ENCODE assay signal across 14 cellular contexts in the genomic region with DNA sequence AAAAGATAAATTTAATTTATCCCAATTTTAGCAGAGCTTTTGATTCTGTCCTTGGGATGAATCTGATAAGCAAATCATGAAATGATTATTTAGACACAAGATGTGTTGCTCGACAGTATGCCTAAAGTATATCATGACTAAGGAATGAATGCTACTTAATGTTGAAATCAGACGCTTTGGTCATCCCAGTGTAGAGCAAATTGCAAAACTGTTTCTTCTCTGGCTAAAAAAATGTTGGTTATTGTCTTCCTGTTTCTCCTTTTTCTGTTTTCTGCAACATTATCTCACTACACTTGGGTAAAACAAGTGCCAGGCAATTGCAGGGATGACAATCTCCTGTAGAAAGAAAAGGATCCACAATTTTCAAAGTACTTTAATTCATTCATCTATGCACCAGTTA.
A peak's percentile ranks its signal among the peaks of the same experiment; 100 is the strongest.
DNase-seq lines count a peak whose midpoint lies in the region; FAIRE-seq and TF ChIP-seq lines count a peak whose summit lies in the region.
"Had no signal": no experiment of that assay in that cellular context is flagged by ENCODE, and none has a peak within 500 bp of the region (broad histone marks: within the 10 kb centered on the region; RNA-seq: fewer than 3 reads in every experiment).

No MANE protein-coding gene starts in this region.

- 0% methylated on average over 2 of the region's 2 CpGs for WGBS in GM23248 (ENCODE audit: low coverage in 1 of 2, low lambda C conversion rate in 2 of 2, missing lambda C conversion rate in 2 of 2), 2 experiments

- H3K27me3 ChIP-seq in ACC112 (ENCODE audit: insufficient read depth, low read length) (no peaks in the 10 kb centered on the region), GM23248 (replicated peaks; ENCODE audit: insufficient read depth) (no peaks in the 10 kb centered on the region), keratinocyte (ENCODE audit: control insufficient read depth, extremely low read depth, insufficient read depth, low read length) (no peaks in the 10 kb centered on the region)
- H3K27me3 ChIP-seq: gastroesophageal sphincter had no signal

- H3K4me3 ChIP-seq in ACC112 (ENCODE audit: low read depth, low read length) (no peak overlapping the region; the same call in 1 of the 2 replicates), GM23248 (peak overlapping the region; percentile 16; the same call in 1 of the 2 replicates), keratinocyte (ENCODE audit: control insufficient read depth in 2 of 3, extremely low read depth in 1 of 3, insufficient read depth in 2 of 3, low read depth in 1 of 3, low read length in 3 of 3) (no peak overlapping the region)
- H3K4me3 ChIP-seq: gastroesophageal sphincter had no signal

- FAIRE-seq in keratinocyte (lab: Jason Lieb, UNC) (no peak), frontal cortex (lab: Jason Lieb, UNC) (no peak), urothelium cell line (lab: Jason Lieb, UNC) (no peak)

- TF ChIP-seq CTCF in keratinocyte (optimal IDR thresholded peaks at IDR 0.05 in 1 of 3, IDR thresholded peaks at IDR 0.05 in 1 of 3, conservative IDR thresholded peaks at IDR 0.05 in 1 of 3; ENCODE audit: extremely low read depth in 1 of 3, insufficient read depth in 2 of 3, low read length in 3 of 3): no peak

- H3F3A ChIP-seq in GM23248 (ENCODE audit: insufficient read depth): peaks cover 78% of the 10 kb centered on the region

- H2AFZ ChIP-seq in ACC112 (ENCODE audit: low read length, unreplicated experiment): no peak overlapping the region
- H2AFZ ChIP-seq in GM23248: no peak overlapping the region
- no peak overlapping the region for H2AFZ ChIP-seq in keratinocyte (ENCODE audit: control insufficient read depth, low read length)
- H2AFZ ChIP-seq: parathyroid adenoma had no signal

- peaks cover 27% of the 10 kb centered on the region for H3K79me2 ChIP-seq in ACC112 (ENCODE audit: control insufficient read depth, insufficient read depth, low read length, unreplicated experiment)
- H3K79me2 ChIP-seq in GM23248 (ENCODE audit: insufficient read depth): peaks cover 26% of the 10 kb centered on the region
- H3K79me2 ChIP-seq in keratinocyte (ENCODE audit: control insufficient read depth, insufficient read depth, low read length): peaks cover 2% of the 10 kb centered on the region
- H3K79me2 ChIP-seq: parathyroid adenoma had no signal

- no peaks in the 10 kb centered on the region for H4K20me1 ChIP-seq in GM23248 (ENCODE audit: insufficient read depth)
- H4K20me1 ChIP-seq in keratinocyte (ENCODE audit: control insufficient read depth, extremely low read depth, insufficient read depth, low read length): no peaks in the 10 kb centered on the region

- no peak for TF ChIP-seq POLR2A in erythroblast (IDR thresholded peaks at IDR 0.05; ENCODE audit: low read length)

- peak overlapping the region; percentile 91 for H3K27ac ChIP-seq in ACC112 (ENCODE audit: low read depth, low read length)
- peak overlapping the region; percentile 74 for H3K27ac ChIP-seq in GM23248
- H3K27ac ChIP-seq in keratinocyte (ENCODE audit: control insufficient read depth, insufficient read depth, low read length): no peak overlapping the region
- H3K27ac ChIP-seq: gastroesophageal sphincter, parathyroid adenoma, VCaP had no signal

- dilution Hi-C loops in keratinocyte (cut with MboI; ENCODE audit: extremely low pct_ligation_motif_present, low sequenced_read_pairs): no loop called here

- in situ Hi-C loops in GM23248 (cut with MboI): no loop called here

- DNase-seq in GM23248 (peak; percentile 91), SKM-1 treated with dmso at 0.1 percent for 144 hours (lab: John Stamatoyannopoulos, UW; ENCODE audit: unreplicated experiment) (peak; percentile 82), keratinocyte (ENCODE audit: low read depth, low spot score) (no peak), frontal cortex (ENCODE audit: low spot score in 2 of 2) (no peak), urothelium cell line (ENCODE audit: low spot score) (no peak), erythroblast (lab: John Stamatoyannopoulos, UW) (no peak), amniotic stem cell (lab: John Stamatoyannopoulos, UW) (no peak)
- DNase-seq: C1 segment of cervical spinal cord; NCI-H2107; stimulated activated CD4-positive, alpha-beta T cell treated with anti-CD3 and anti-CD28 coated beads, Interleukin-4, amount 100 ng/mL, for 4 hours had no signal

- H3K9ac ChIP-seq in GM23248 (0 out of 2 replicates have a peak overlapping the region, but pooled peaks have one; percentile 1), keratinocyte (ENCODE audit: control insufficient read depth, extremely low read depth, insufficient read depth, low read length) (no peak overlapping the region)
- H3K9ac ChIP-seq: parathyroid adenoma had no signal

- H3K36me3 ChIP-seq in ACC112 (ENCODE audit: insufficient read depth, low read length) (peaks cover 5% of the 10 kb centered on the region), GM23248 (ENCODE audit: low read depth) (no peaks in the 10 kb centered on the region), keratinocyte (ENCODE audit: control insufficient read depth in 2 of 2, extremely low read depth in 1 of 2, insufficient read depth in 2 of 2, low read length in 2 of 2) (no peaks in the 10 kb centered on the region)
- H3K36me3 ChIP-seq: gastroesophageal sphincter had no signal

- H3K9me1 ChIP-seq in keratinocyte (ENCODE audit: control insufficient read depth, extremely low read depth, insufficient read depth, low read length): no peaks in the 10 kb centered on the region

- H3K9me2 ChIP-seq in GM23248 (ENCODE audit: insufficient read depth): no peaks in the 10 kb centered on the region

- H3K4me2 ChIP-seq in GM23248 (ENCODE audit: unreplicated experiment): peak overlapping the region; percentile 66
- peak overlapping the region; percentile 14 for H3K4me2 ChIP-seq in keratinocyte (ENCODE audit: control insufficient read depth, extremely low read depth, insufficient read depth, low read depth, low read length)

- no peaks in the 10 kb centered on the region for H3K9me3 ChIP-seq in GM23248 (ENCODE audit: low read depth)
- no peaks in the 10 kb centered on the region for H3K9me3 ChIP-seq in keratinocyte (ENCODE audit: control insufficient read depth, low read depth, low read length)
- H3K9me3 ChIP-seq: gastroesophageal sphincter had no signal

- H3K4me1 ChIP-seq in ACC112 (ENCODE audit: control insufficient read depth, insufficient read depth, low read length, unreplicated experiment) (peaks cover 81% of the 10 kb centered on the region), GM23248 (ENCODE audit: insufficient read depth) (peaks cover 81% of the 10 kb centered on the region), keratinocyte (ENCODE audit: control insufficient read depth, extremely low read depth, insufficient read depth, low read length) (peaks cover 70% of the 10 kb centered on the region)

Comparison
In these comparisons a context has a peak if more than half of its experiments do, and no peak if none do; other contexts are left out.
1. DNase-seq: peak in GM23248 (single experiment) and SKM-1 treated with dmso at 0.1 percent for 144 hours (single experiment); none in keratinocyte (single experiment), frontal cortex (0 of 2), urothelium cell line (single experiment), erythroblast (0 of 2) and amniotic stem cell (single experiment).